1 cellular context compared by ENCODE assay signal in the genomic region with DNA sequence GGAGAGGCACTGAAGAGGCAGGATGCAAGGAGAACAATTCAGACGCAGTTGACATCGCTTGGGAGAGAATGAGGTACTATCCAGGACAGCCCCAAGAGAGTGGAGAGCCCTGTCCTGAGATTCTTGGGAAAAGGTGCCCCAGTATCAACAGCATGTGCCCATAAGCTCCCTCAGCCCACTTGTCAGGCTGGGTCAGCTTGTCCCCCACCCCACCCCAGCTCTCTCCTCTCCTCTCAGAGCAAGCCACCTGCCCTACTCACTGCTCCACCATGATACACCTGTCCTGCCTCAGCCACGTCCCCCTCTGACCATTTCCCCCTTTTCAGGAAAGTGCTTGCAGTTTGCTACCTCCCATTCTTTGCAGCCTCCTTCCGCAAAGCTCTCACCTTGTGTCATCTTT.
TF ChIP-seq lines count a peak whose summit lies in the region.

No MANE protein-coding gene starts in this region.

TF ChIP-seq in SK-N-SH treated with all-trans-retinoic acid at 6 μM for 48 hours, 23 proteins besides CTCF, POLR2A, EP300 and RAD21:
- no peak for TF ChIP-seq PPARA (CRISPR knock-in tag; IDR thresholded peaks at IDR 0.05; ENCODE audit: borderline replicate concordance)
- TF ChIP-seq, protein P1, sequence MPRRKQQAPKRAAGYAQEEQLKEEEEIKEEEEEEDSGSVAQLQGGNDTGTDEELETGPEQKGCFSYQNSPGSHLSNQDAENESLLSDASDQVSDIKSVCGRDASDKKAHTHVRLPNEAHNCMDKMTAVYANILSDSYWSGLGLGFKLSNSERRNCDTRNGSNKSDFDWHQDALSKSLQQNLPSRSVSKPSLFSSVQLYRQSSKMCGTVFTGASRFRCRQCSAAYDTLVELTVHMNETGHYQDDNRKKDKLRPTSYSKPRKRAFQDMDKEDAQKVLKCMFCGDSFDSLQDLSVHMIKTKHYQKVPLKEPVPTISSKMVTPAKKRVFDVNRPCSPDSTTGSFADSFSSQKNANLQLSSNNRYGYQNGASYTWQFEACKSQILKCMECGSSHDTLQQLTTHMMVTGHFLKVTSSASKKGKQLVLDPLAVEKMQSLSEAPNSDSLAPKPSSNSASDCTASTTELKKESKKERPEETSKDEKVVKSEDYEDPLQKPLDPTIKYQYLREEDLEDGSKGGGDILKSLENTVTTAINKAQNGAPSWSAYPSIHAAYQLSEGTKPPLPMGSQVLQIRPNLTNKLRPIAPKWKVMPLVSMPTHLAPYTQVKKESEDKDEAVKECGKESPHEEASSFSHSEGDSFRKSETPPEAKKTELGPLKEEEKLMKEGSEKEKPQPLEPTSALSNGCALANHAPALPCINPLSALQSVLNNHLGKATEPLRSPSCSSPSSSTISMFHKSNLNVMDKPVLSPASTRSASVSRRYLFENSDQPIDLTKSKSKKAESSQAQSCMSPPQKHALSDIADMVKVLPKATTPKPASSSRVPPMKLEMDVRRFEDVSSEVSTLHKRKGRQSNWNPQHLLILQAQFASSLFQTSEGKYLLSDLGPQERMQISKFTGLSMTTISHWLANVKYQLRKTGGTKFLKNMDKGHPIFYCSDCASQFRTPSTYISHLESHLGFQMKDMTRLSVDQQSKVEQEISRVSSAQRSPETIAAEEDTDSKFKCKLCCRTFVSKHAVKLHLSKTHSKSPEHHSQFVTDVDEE (CRISPR knock-in tag; IDR thresholded peaks at IDR 0.05), result no peak
- no peak for TF ChIP-seq ZC3H10 (CRISPR knock-in tag; IDR thresholded peaks at IDR 0.05)
- TF ChIP-seq RARB (CRISPR knock-in tag; IDR thresholded peaks at IDR 0.05), result no peak
- TF ChIP-seq OSR1 (CRISPR knock-in tag; IDR thresholded peaks at IDR 0.05), result no peak
- no peak for TF ChIP-seq ZNF70 (CRISPR knock-in tag; IDR thresholded peaks at IDR 0.05)
- TF ChIP-seq ARNTL (CRISPR knock-in tag; IDR thresholded peaks at IDR 0.05; ENCODE audit: borderline replicate concordance, low read depth), result no peak
- TF ChIP-seq TCF4 (CRISPR knock-in tag; IDR thresholded peaks at IDR 0.05; ENCODE audit: borderline replicate concordance), result no peak
- no peak for TF ChIP-seq ZNF565 (CRISPR knock-in tag; conservative IDR thresholded peaks at IDR 0.05; ENCODE audit: low read depth)
- TF ChIP-seq ZFP30 (CRISPR knock-in tag; IDR thresholded peaks at IDR 0.05), result no peak
- TF ChIP-seq, protein P2, sequence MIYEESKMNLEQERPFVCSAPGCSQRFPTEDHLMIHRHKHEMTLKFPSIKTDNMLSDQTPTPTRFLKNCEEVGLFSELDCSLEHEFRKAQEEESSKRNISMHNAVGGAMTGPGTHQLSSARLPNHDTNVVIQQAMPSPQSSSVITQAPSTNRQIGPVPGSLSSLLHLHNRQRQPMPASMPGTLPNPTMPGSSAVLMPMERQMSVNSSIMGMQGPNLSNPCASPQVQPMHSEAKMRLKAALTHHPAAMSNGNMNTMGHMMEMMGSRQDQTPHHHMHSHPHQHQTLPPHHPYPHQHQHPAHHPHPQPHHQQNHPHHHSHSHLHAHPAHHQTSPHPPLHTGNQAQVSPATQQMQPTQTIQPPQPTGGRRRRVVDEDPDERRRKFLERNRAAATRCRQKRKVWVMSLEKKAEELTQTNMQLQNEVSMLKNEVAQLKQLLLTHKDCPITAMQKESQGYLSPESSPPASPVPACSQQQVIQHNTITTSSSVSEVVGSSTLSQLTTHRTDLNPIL (CRISPR knock-in tag; IDR thresholded peaks at IDR 0.05; ENCODE audit: low read depth), result no peak
- no peak for TF ChIP-seq GLIS3 (CRISPR knock-in tag; IDR thresholded peaks at IDR 0.05)
- no peak for TF ChIP-seq BACH2 (CRISPR knock-in tag; IDR thresholded peaks at IDR 0.05; ENCODE audit: borderline replicate concordance)
- TF ChIP-seq, protein P3, sequence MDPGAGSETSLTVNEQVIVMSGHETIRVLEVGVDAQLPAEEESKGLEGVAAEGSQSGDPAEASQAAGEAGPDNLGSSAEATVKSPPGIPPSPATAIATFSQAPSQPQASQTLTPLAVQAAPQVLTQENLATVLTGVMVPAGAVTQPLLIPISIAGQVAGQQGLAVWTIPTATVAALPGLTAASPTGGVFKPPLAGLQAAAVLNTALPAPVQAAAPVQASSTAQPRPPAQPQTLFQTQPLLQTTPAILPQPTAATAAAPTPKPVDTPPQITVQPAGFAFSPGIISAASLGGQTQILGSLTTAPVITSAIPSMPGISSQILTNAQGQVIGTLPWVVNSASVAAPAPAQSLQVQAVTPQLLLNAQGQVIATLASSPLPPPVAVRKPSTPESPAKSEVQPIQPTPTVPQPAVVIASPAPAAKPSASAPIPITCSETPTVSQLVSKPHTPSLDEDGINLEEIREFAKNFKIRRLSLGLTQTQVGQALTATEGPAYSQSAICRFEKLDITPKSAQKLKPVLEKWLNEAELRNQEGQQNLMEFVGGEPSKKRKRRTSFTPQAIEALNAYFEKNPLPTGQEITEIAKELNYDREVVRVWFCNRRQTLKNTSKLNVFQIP (CRISPR knock-in tag; IDR thresholded peaks at IDR 0.05; ENCODE audit: borderline replicate concordance, low read depth), result no peak
- no peak for TF ChIP-seq ZNF8 (CRISPR knock-in tag; IDR thresholded peaks at IDR 0.05)
- TF ChIP-seq, protein P4, sequence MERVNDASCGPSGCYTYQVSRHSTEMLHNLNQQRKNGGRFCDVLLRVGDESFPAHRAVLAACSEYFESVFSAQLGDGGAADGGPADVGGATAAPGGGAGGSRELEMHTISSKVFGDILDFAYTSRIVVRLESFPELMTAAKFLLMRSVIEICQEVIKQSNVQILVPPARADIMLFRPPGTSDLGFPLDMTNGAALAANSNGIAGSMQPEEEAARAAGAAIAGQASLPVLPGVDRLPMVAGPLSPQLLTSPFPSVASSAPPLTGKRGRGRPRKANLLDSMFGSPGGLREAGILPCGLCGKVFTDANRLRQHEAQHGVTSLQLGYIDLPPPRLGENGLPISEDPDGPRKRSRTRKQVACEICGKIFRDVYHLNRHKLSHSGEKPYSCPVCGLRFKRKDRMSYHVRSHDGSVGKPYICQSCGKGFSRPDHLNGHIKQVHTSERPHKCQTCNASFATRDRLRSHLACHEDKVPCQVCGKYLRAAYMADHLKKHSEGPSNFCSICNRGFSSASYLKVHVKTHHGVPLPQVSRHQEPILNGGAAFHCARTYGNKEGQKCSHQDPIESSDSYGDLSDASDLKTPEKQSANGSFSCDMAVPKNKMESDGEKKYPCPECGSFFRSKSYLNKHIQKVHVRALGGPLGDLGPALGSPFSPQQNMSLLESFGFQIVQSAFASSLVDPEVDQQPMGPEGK (CRISPR knock-in tag; IDR thresholded peaks at IDR 0.05; ENCODE audit: borderline replicate concordance), result no peak
- TF ChIP-seq TOX (CRISPR knock-in tag; IDR thresholded peaks at IDR 0.05; ENCODE audit: borderline replicate concordance), result no peak
- no peak for TF ChIP-seq ZFP3 (CRISPR knock-in tag; IDR thresholded peaks at IDR 0.05)
- no peak for TF ChIP-seq ISL1 (CRISPR knock-in tag; IDR thresholded peaks at IDR 0.05)
